17 cellular contexts compared by ENCODE assay signal in the genomic region with DNA sequence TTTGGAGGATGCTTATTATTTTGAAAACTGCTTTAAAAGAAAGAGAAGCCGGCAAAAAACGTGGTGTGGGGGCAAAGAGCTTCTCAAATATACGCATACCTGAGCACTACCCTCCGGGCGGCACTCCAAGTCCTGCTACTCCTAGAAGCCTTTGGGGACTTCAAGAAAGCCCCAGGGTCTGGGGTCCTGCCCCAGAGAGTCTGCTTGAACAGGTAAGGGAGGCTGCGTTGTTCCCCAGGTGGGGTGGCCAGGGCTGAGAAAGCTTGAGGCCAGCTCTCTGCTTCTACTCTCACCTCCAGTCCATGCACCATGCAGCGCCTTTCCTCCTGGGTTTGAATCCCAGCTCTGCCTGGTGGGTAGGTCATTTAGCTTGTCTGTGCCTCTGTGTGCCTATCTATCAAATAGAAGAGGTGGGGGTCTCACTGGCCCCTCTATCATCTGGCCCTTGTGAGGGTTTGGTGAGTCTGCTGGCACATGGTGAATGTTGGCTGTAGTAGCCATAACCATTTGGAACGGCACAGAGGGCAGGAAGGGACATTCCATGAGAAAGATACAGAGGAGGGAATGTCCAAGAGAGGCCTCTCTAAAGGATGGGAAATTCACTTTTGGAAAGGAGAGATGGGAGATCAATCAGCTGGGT.
"Had no signal": no experiment of that assay in that cellular context is flagged by ENCODE, and none has a peak within 500 bp of the region (broad histone marks: within the 10 kb centered on the region; RNA-seq: fewer than 3 reads in every experiment).

No MANE protein-coding gene starts in this region.

- H3K4me2 ChIP-seq: hepatocyte had no signal

- H3K4me3 ChIP-seq: breast epithelium, hepatocyte, skin epidermis, testis had no signal

- ATAC-seq: activated T-cell treated with anti-CD3 and anti-CD28 coated beads, Interleukin-2, amount 50 U/mL, for 72 hours; effector memory CD8-positive, alpha-beta T cell; foreskin keratinocyte; left colon had no signal

- H3K36me3 ChIP-seq: breast epithelium had no signal

- H3K4me1 Mint-ChIP-seq: neural crest cell had no signal

- H3K9me3 ChIP-seq: breast epithelium, testis had no signal

- H3K27ac ChIP-seq: foreskin keratinocyte, hepatocyte, skin epidermis, testis had no signal

- H3K4me3 Mint-ChIP-seq: activated naive CD4-positive, alpha-beta T cell treated with anti-CD3 and anti-CD28 coated beads, Interleukin-2, amount 50 U/mL, for 24 hours; activated T-cell treated with anti-CD3 and anti-CD28 coated beads, Interleukin-2, amount 50 U/mL, for 72 hours; dendritic cell treated with granulocyte-macrophage colony-stimulating factor and Interleukin-4, amounts not matched to agents 40 ng/mL and 50 ng/mL, for 4 days; effector memory CD8-positive, alpha-beta T cell; neural crest cell; T-helper 1 cell treated with Interleukin-12 subunit alpha and Interleukin-12 subunit beta and Interleukin-4 antibody, amounts not matched to agents 30 μg/mL and 1 μg/mL, for 36 hours had no signal

- FAIRE-seq: astrocyte had no signal

- H3K4me1 ChIP-seq: testis had no signal

- H3K9me3 Mint-ChIP-seq: activated naive CD4-positive, alpha-beta T cell treated with anti-CD3 and anti-CD28 coated beads, Interleukin-2, amount 50 U/mL, for 24 hours; effector memory CD8-positive, alpha-beta T cell; neural crest cell; T-helper 1 cell treated with Interleukin-12 subunit alpha and Interleukin-12 subunit beta and Interleukin-4 antibody, amounts not matched to agents 30 μg/mL and 1 μg/mL, for 36 hours had no signal

- H3K36me3 Mint-ChIP-seq: activated naive CD4-positive, alpha-beta T cell treated with anti-CD3 and anti-CD28 coated beads, Interleukin-2, amount 50 U/mL, for 24 hours had no signal

- DNase-seq: activated CD4-positive, alpha-beta T cell treated with anti-CD3 and anti-CD28 coated beads, Interleukin-2, amount 50 U/mL, for 1 hour; activated gamma-delta T cell; activated T-cell treated with anti-CD3 and anti-CD28 coated beads, Interleukin-2, amount 50 U/mL, for 72 hours; cerebellar nuclear complex; effector memory CD8-positive, alpha-beta T cell; foreskin keratinocyte; left colon; testis had no signal

- H3K79me2 ChIP-seq: hepatocyte had no signal

- H3K27ac Mint-ChIP-seq: activated naive CD4-positive, alpha-beta T cell treated with anti-CD3 and anti-CD28 coated beads, Interleukin-2, amount 50 U/mL, for 24 hours; activated T-cell treated with anti-CD3 and anti-CD28 coated beads, Interleukin-2, amount 50 U/mL, for 72 hours; dendritic cell treated with granulocyte-macrophage colony-stimulating factor and Interleukin-4, amounts not matched to agents 40 ng/mL and 50 ng/mL, for 4 days; effector memory CD8-positive, alpha-beta T cell; progenitor cell of endocrine pancreas; T-helper 1 cell treated with Interleukin-12 subunit alpha and Interleukin-12 subunit beta and Interleukin-4 antibody, amounts not matched to agents 30 μg/mL and 1 μg/mL, for 36 hours had no signal

- H2AFZ ChIP-seq: hepatocyte had no signal

- H3K27me3 ChIP-seq: breast epithelium, foreskin keratinocyte, hepatocyte, testis had no signal
